ENCODE assay signal across 1 cellular context in the genomic region with DNA sequence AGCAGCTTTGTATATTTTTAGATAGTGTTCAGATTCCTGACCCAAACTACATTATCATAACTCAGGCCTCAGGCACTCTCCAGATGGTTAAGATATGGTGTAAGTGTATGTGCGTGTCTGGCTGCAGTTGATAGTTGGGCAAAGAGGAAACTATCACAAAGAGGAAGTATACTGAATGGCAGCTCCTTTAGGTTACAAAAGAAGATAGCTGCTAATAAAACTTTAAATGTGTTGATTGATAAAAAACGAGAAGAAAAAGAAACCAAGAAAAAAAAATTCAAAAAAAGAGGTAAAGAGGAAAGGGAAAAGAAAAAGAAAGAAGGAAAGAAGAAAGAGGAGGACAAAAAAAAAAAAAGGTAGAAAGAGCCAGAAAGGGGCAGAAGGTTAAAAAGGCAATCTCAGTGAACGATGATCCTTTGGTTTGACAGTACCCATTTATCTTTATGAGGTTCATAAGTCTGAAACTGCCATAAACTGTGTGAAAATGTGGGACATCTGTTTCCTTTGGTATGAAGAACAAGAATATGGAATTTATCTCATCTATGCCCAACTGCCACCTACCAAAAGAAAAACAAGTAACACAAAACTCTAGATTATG.
TF ChIP-seq lines count a peak whose summit lies in the region.

No MANE protein-coding gene starts in this region.

TF ChIP-seq in K562, 482 proteins besides CTCF, POLR2A, EP300 and RAD21 (continued from another document and continues in another):
- TF ChIP-seq ZNF395 (CRISPR knock-in tag; IDR thresholded peaks at IDR 0.05) (peak; percentile 53; the same call in 1 of the 2 replicates), MEIS2 (IDR thresholded peaks at IDR 0.05; ENCODE audit: partially characterized antibody) (peak; percentile 83), U2AF1 (optimal IDR thresholded peaks at IDR 0.05; ENCODE audit: low read depth, low read length) (peak; percentile 44), ZEB2 (IDR thresholded peaks at IDR 0.05) (peak; percentile 64), BDP1 (IDR thresholded peaks at IDR 0.05; ENCODE audit: insufficient read depth, insufficient read length) (no peak), POLR2G (IDR thresholded peaks at IDR 0.05; ENCODE audit: low read depth, low read length) (no peak), NELFE (IDR thresholded peaks at IDR 0.05; ENCODE audit: insufficient read depth, insufficient read length) (no peak), PHB2 (IDR thresholded peaks at IDR 0.05; ENCODE audit: low read depth) (peak; percentile 81), ZNF431 (CRISPR knock-in tag; IDR thresholded peaks at IDR 0.05) (no peak), ILK (tag; IDR thresholded peaks at IDR 0.05; ENCODE audit: borderline replicate concordance, low read depth) (no peak), ZBED1 (IDR thresholded peaks at IDR 0.05) (0 out of 2 replicates have a peak, but pooled peaks have one; percentile 31), FOXA3 (CRISPR knock-in tag; conservative IDR thresholded peaks at IDR 0.05 in 1 of 2, IDR thresholded peaks at IDR 0.05 in 1 of 2) (no peak; a peak in 1 of 4 replicates), RBFOX2 (IDR thresholded peaks at IDR 0.05; ENCODE audit: low read depth, low read length) (no peak), SAP30 (IDR thresholded peaks at IDR 0.05; ENCODE audit: borderline replicate concordance, insufficient read depth, low read depth, low read length, poor library complexity, severe bottlenecking) (no peak), ZNF780A (CRISPR knock-in tag; IDR thresholded peaks at IDR 0.05) (no peak), ZNF239 (CRISPR knock-in tag; IDR thresholded peaks at IDR 0.05) (0 out of 2 replicates have a peak, but pooled peaks have one; percentile 6), ZSCAN29 (IDR thresholded peaks at IDR 0.05) (no peak), NRF1 (conservative IDR thresholded peaks at IDR 0.05 in 1 of 2, IDR thresholded peaks at IDR 0.05 in 1 of 2) (peak in 1 of 2 experiments; percentile 21; a peak in 1 of 4 replicates), ZBTB11 (CRISPR knock-in tag; IDR thresholded peaks at IDR 0.05) (peak in 1 of 3 experiments; percentile 80; a peak in 2 of 6 replicates), ATF7 (IDR thresholded peaks at IDR 0.05) (peak; percentile 32; the same call in 1 of the 2 replicates), ZFP1 (CRISPR knock-in tag; IDR thresholded peaks at IDR 0.05) (peak; percentile 75; the same call in 1 of the 2 replicates), ZNF512 (tag; IDR thresholded peaks at IDR 0.05) (peak; percentile 97), GATA2 (CRISPR knock-in tag; IDR thresholded peaks at IDR 0.05) (peak; percentile 90), MBD2 (IDR thresholded peaks at IDR 0.05; ENCODE audit: borderline replicate concordance, low read depth) (peak; percentile 69), SNRNP70 (optimal IDR thresholded peaks at IDR 0.05; ENCODE audit: low read depth, low read length) (no peak), LCOR (CRISPR knock-in tag; IDR thresholded peaks at IDR 0.05) (no peak), CEBPG (CRISPR knock-in tag; IDR thresholded peaks at IDR 0.05) (no peak), CEBPG (tag; conservative IDR thresholded peaks at IDR 0.05 in 1 of 2, IDR thresholded peaks at IDR 0.05 in 1 of 2) (no peak; a peak in 1 of 4 replicates), SMARCA5 (IDR thresholded peaks at IDR 0.05) (peak; percentile 68; the same call in 1 of the 2 replicates), SRSF1 (IDR thresholded peaks at IDR 0.05; ENCODE audit: low read depth, low read length) (no peak), BHLHE40 (IDR thresholded peaks at IDR 0.05; ENCODE audit: low read length) (peak; percentile 79), THAP7 (CRISPR knock-in tag; IDR thresholded peaks at IDR 0.05) (no peak)
- TF ChIP-seq, protein P1, sequence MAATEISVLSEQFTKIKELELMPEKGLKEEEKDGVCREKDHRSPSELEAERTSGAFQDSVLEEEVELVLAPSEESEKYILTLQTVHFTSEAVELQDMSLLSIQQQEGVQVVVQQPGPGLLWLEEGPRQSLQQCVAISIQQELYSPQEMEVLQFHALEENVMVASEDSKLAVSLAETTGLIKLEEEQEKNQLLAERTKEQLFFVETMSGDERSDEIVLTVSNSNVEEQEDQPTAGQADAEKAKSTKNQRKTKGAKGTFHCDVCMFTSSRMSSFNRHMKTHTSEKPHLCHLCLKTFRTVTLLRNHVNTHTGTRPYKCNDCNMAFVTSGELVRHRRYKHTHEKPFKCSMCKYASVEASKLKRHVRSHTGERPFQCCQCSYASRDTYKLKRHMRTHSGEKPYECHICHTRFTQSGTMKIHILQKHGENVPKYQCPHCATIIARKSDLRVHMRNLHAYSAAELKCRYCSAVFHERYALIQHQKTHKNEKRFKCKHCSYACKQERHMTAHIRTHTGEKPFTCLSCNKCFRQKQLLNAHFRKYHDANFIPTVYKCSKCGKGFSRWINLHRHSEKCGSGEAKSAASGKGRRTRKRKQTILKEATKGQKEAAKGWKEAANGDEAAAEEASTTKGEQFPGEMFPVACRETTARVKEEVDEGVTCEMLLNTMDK (IDR thresholded peaks at IDR 0.05; ENCODE audit: borderline replicate concordance, insufficient read depth, low read depth, low read length, poor library complexity, severe bottlenecking) = no peak
- TF ChIP-seq, protein P2, sequence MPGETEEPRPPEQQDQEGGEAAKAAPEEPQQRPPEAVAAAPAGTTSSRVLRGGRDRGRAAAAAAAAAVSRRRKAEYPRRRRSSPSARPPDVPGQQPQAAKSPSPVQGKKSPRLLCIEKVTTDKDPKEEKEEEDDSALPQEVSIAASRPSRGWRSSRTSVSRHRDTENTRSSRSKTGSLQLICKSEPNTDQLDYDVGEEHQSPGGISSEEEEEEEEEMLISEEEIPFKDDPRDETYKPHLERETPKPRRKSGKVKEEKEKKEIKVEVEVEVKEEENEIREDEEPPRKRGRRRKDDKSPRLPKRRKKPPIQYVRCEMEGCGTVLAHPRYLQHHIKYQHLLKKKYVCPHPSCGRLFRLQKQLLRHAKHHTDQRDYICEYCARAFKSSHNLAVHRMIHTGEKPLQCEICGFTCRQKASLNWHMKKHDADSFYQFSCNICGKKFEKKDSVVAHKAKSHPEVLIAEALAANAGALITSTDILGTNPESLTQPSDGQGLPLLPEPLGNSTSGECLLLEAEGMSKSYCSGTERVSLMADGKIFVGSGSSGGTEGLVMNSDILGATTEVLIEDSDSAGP (CRISPR knock-in tag; IDR thresholded peaks at IDR 0.05) = no peak
- TF ChIP-seq, protein P3, sequence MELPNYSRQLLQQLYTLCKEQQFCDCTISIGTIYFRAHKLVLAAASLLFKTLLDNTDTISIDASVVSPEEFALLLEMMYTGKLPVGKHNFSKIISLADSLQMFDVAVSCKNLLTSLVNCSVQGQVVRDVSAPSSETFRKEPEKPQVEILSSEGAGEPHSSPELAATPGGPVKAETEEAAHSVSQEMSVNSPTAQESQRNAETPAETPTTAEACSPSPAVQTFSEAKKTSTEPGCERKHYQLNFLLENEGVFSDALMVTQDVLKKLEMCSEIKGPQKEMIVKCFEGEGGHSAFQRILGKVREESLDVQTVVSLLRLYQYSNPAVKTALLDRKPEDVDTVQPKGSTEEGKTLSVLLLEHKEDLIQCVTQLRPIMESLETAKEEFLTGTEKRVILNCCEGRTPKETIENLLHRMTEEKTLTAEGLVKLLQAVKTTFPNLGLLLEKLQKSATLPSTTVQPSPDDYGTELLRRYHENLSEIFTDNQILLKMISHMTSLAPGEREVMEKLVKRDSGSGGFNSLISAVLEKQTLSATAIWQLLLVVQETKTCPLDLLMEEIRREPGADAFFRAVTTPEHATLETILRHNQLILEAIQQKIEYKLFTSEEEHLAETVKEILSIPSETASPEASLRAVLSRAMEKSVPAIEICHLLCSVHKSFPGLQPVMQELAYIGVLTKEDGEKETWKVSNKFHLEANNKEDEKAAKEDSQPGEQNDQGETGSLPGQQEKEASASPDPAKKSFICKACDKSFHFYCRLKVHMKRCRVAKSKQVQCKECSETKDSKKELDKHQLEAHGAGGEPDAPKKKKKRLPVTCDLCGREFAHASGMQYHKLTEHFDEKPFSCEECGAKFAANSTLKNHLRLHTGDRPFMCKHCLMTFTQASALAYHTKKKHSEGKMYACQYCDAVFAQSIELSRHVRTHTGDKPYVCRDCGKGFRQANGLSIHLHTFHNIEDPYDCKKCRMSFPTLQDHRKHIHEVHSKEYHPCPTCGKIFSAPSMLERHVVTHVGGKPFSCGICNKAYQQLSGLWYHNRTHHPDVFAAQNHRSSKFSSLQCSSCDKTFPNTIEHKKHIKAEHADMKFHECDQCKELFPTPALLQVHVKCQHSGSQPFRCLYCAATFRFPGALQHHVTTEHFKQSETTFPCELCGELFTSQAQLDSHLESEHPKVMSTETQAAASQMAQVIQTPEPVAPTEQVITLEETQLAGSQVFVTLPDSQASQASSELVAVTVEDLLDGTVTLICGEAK (IDR thresholded peaks at IDR 0.05) = peak; percentile 96
- TF ChIP-seq, protein P3 (CRISPR knock-in tag; IDR thresholded peaks at IDR 0.05) = peak; percentile 85
